Comparison of ENCODE assay signal across 11 cellular contexts in genomic region chr1:147452809-147453208, GRCh38.
"Had no signal": no experiment of that assay in that cellular context is flagged by ENCODE, and none has a peak within 500 bp of the region (broad histone marks: within the 10 kb centered on the region; RNA-seq: fewer than 3 reads in every experiment).

No MANE protein-coding gene starts in this region.

- H3K4me1 ChIP-seq: HAP-1 had no signal

- DNase-seq: GM23248, GOT3, H7, H9, HCEC 1CT, HFFc6 had no signal

- H3K4me1 Mint-ChIP-seq: GM23338, H9 had no signal

- H3K27ac ChIP-seq: GM23248 had no signal

- ATAC-seq: GM23338, HCT116 had no signal

- H3K4me3 ChIP-seq: GM23248, GM23338, HAP-1 had no signal

- FAIRE-seq: H1, H54 had no signal

- H3K9me3 ChIP-seq: HAP-1 had no signal

- H3K9ac ChIP-seq: GM23248 had no signal

- H3K27ac Mint-ChIP-seq: GM23338, H9, HFFc6 had no signal

- H2AFZ ChIP-seq: GM23248, GM23338 had no signal

- H3K4me2 ChIP-seq: GM23338 had no signal

- H3K36me3 ChIP-seq: HAP-1 had no signal

- H3K4me3 Mint-ChIP-seq: GM23338, H9, HFFc6 had no signal
